Comparison of ENCODE assay signal across 8 cellular contexts in the genomic region with DNA sequence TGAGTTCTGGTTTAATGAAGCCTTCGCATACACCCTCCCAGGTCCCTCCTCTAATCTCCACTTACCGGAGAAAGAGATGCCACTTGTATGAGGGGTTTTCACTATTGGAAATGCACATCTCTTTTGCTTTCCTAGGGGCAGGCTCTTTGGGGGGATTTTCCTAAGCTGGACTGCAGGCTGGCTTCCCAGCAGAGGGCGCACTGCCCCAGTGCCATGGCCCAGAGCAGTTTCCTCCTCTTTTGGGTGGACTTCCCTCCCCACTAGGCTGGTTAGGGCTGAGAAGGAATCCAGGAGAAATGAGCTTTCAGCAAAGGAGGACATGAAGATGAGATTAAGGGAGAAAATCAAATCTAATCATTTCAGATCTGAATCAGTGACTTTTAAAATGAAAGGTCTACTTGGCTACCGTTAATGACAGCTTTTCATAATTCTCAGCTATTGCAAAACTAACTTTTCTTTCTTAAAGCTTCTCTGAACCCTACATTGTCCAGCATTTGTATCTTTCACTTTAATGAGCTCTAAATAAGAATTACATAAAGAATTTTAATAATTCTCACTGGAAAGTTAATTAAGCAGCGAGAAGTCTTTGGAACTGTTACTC.
DNase-seq lines count a peak whose midpoint lies in the region; ATAC-seq, FAIRE-seq and TF ChIP-seq lines count a peak whose summit lies in the region.

No MANE protein-coding gene starts in this region.

- intact Hi-C loops in Right ventricle myocardium superior (cut with DNase I), result no loop called here

- H3K9me3 ChIP-seq in right atrium auricular region, result no peaks in the 10 kb centered on the region

- H3K36me3 ChIP-seq in right atrium auricular region (no peaks in the 10 kb centered on the region), bronchial epithelial cell (ENCODE audit: control insufficient read depth, insufficient read depth, low read length) (no peaks in the 10 kb centered on the region)

- peak; percentile 51 for ATAC-seq in Right ventricle myocardium superior (ENCODE audit: poor library complexity)
- peak; percentile 73 for ATAC-seq in HG02588 (IDR thresholded peaks at IDR 0.05; ENCODE audit: unreplicated experiment)
- ATAC-seq in HG03095 (IDR thresholded peaks at IDR 0.05; ENCODE audit: unreplicated experiment), result no peak

- DNase-seq in Right ventricle myocardium superior (peak; percentile 46), right atrium auricular region (ENCODE audit: low spot score) (no peak), NCI-H774 (lab: John Stamatoyannopoulos, UW) (peak; percentile 13), bronchial epithelial cell (ENCODE audit: low read depth) (peak; percentile 18), medulla oblongata (ENCODE audit: extremely low spot score) (peak; percentile 26), NCI-H2171 (lab: John Stamatoyannopoulos, UW) (no peak)

- no peak overlapping the region for H3K27ac ChIP-seq in right atrium auricular region

- TF ChIP-seq CTCF in right atrium auricular region (IDR thresholded peaks at IDR 0.05) (peak in 1 of 2 donors; percentile 71), bronchial epithelial cell (IDR thresholded peaks at IDR 0.05; ENCODE audit: insufficient read depth, low read length, severe bottlenecking) (peak; percentile 87)

- no peak for FAIRE-seq in bronchial epithelial cell (lab: Jason Lieb, UNC)

- H3K4me3 ChIP-seq in right atrium auricular region, result no peak overlapping the region
- H3K4me3 ChIP-seq in bronchial epithelial cell (ENCODE audit: low read depth, low read length), result no peak overlapping the region

- no peaks in the 10 kb centered on the region for H3K4me1 ChIP-seq in right atrium auricular region

- no peaks in the 10 kb centered on the region for H3K27me3 ChIP-seq in right atrium auricular region
- H3K27me3 ChIP-seq in bronchial epithelial cell (ENCODE audit: control insufficient read depth, insufficient read depth, low read length), result no peaks in the 10 kb centered on the region

Comparison
In these comparisons a context has a peak if more than half of its experiments do, and no peak if none do; other contexts are left out.
1. DNase-seq: peak in Right ventricle myocardium superior (single experiment), NCI-H774 (single experiment), bronchial epithelial cell (single experiment) and medulla oblongata (single experiment); none in right atrium auricular region (single experiment) and NCI-H2171 (single experiment).